Comparison of ENCODE assay signal across 26 cellular contexts in genomic region chr11:47860526-47860925, GRCh38. TPM values are rescaled to one million over a fixed set of nuclear protein-coding genes. Genes with fewer than 3 reads are reported as not detected.
DNase-seq lines count a peak whose midpoint lies in the region; ATAC-seq, FAIRE-seq and TF ChIP-seq lines count a peak whose summit lies in the region.
"Had no signal": no experiment of that assay in that cellular context is flagged by ENCODE, and none has a peak within 500 bp of the region (broad histone marks: within the 10 kb centered on the region; RNA-seq: fewer than 3 reads in every experiment).

No MANE protein-coding gene starts in this region.

- no peak overlapping the region for H4K8ac ChIP-seq in mesendoderm (ENCODE audit: low read depth, low read length)

- no peak overlapping the region for H2BK15ac ChIP-seq in mesendoderm (replicated peaks; ENCODE audit: low read depth)

- H3K4me2 ChIP-seq in A549, result 0 out of 3 replicates have a peak overlapping the region, but pooled peaks have one; percentile 5
- H3K4me2 ChIP-seq in mesendoderm (ENCODE audit: low read length), result no peak overlapping the region
- H3K4me2 ChIP-seq: SK-N-SH had no signal

- H3K27me3 Mint-ChIP-seq in Caco-2 (ENCODE audit: insufficient read depth, unreplicated experiment), result peaks cover 2% of the 10 kb centered on the region
- peaks cover 0 to 7% of the 10 kb centered on the region in 2 donors for H3K27me3 Mint-ChIP-seq in natural killer cell treated with Interleukin-12 subunit alpha and Interleukin-12 subunit beta and Interleukin-15 and Interleukin-18, amount 100 ng/mL, for 72 hours

- H3K4me3 ChIP-seq in A549 (no peak overlapping the region), Caco-2 (ENCODE audit: low read depth, low read length) (no peak overlapping the region), SJSA1 (no peak overlapping the region), mesendoderm (ENCODE audit: low read length) (no peak overlapping the region), MG63 (no peak overlapping the region), WERI-Rb-1 (ENCODE audit: low read depth, low read length) (no peak overlapping the region)
- H3K4me3 ChIP-seq: K562, Peyer's patch had no signal

- H3K18ac ChIP-seq in mesendoderm (ENCODE audit: low read length), result no peak overlapping the region

- no peak for TF ChIP-seq POLR2A in A549 (IDR thresholded peaks at IDR 0.05; ENCODE audit: low read length)

- 69% methylated on average over 6 of the region's 6 CpGs for WGBS in A549 (ENCODE audit: missing lambda C conversion rate)
- WGBS in mesendoderm (ENCODE audit: extremely low coverage, insufficient coverage, low lambda C conversion rate), result no CpG with 5 or more reads among the region's 6 CpGs

- TF ChIP-seq CTCF in A549 (IDR thresholded peaks at IDR 0.05) (no peak), Caco-2 (IDR thresholded peaks at IDR 0.05; ENCODE audit: insufficient read depth in 1 of 2, low read depth in 1 of 2, low read length in 1 of 2, severe bottlenecking in 1 of 2, unreplicated experiment in 1 of 2) (no peak), WERI-Rb-1 (IDR thresholded peaks at IDR 0.05; ENCODE audit: low read depth, low read length) (no peak)

- intact Hi-C loops in Caco-2 (cut with micrococcal nuclease; ENCODE audit: unreplicated experiment), result loop anchor here (2.0 kb wide), 1 partner anchor 64 kb away; no protein-coding TSS in a partner anchor

- no TSS peak for BruUV-seq in Caco-2 (replicated peaks; lab: Mats Ljungman, UMichigan)

- peak overlapping the region; percentile 50 for H3K27ac Mint-ChIP-seq in Caco-2 (ENCODE audit: unreplicated experiment)
- H3K27ac Mint-ChIP-seq in natural killer cell treated with Interleukin-12 subunit alpha and Interleukin-12 subunit beta and Interleukin-15 and Interleukin-18, amount 100 ng/mL, for 72 hours, result no peak overlapping the region
- H3K27ac Mint-ChIP-seq: CD8-positive, alpha-beta T cell had no signal

- H3K56ac ChIP-seq in mesendoderm (ENCODE audit: low read length), result no peak overlapping the region

- H2AK5ac ChIP-seq in mesendoderm (ENCODE audit: low read length), result no peak overlapping the region

- POLR2A ChIA-PET in A549 (lab: Yijun Ruan, JAX) (interaction anchor here (2.0 kb wide), 1 partner anchor 12 kb away, joined by 7 read pairs; the partner anchor contains the start of gene NUP160), Caco-2 (lab: Charles Lee) (interaction anchor here (0.6 kb wide), 1 partner anchor 110 kb away, joined by 3 read pairs; no protein-coding TSS in a partner anchor)

- no peak overlapping the region for H2BK120ac ChIP-seq in mesendoderm (ENCODE audit: low read depth, low read length)

- no peak overlapping the region for H2BK5ac ChIP-seq in mesendoderm (ENCODE audit: low read length)

- no peak for TF ChIP-seq RAD21 in A549 (conservative IDR thresholded peaks at IDR 0.05 in 1 of 2, IDR thresholded peaks at IDR 0.05 in 1 of 2)

- H3K9me3 Mint-ChIP-seq in Caco-2 (ENCODE audit: unreplicated experiment), result no peaks in the 10 kb centered on the region
- H3K9me3 Mint-ChIP-seq in natural killer cell treated with Interleukin-12 subunit alpha and Interleukin-12 subunit beta and Interleukin-15 and Interleukin-18, amount 100 ng/mL, for 72 hours, result no peaks in the 10 kb centered on the region
- H3K9me3 Mint-ChIP-seq: CD8-positive, alpha-beta T cell had no signal

- H3K79me1 ChIP-seq in mesendoderm (ENCODE audit: low read length), result no peaks in the 10 kb centered on the region

- no peaks in the 10 kb centered on the region for H3K79me2 ChIP-seq in mesendoderm (ENCODE audit: control insufficient read depth, insufficient read depth, low read length)

- CTCF ChIA-PET in A549 (lab: Yijun Ruan, JAX), result interaction anchor here (1.0 to 1.5 kb wide), 2 partner anchors 72 to 74 kb away, joined by 3 read pairs; no protein-coding TSS in a partner anchor
- CTCF ChIA-PET in Caco-2 (lab: Charles Lee), result no interaction called here

- H3K9me3 ChIP-seq in A549, result no peaks in the 10 kb centered on the region
- no peaks in the 10 kb centered on the region for H3K9me3 ChIP-seq in Caco-2
- H3K9me3 ChIP-seq in SJSA1 (replicated peaks), result no peaks in the 10 kb centered on the region
- no peaks in the 10 kb centered on the region for H3K9me3 ChIP-seq in MG63
- H3K9me3 ChIP-seq in WERI-Rb-1 (ENCODE audit: severe bottlenecking), result no peaks in the 10 kb centered on the region
- H3K9me3 ChIP-seq: Peyer's patch, SK-N-SH had no signal

- H3K36me3 Mint-ChIP-seq in Caco-2 (ENCODE audit: insufficient read depth, unreplicated experiment), result no peaks in the 10 kb centered on the region
- no peaks in the 10 kb centered on the region for H3K36me3 Mint-ChIP-seq in natural killer cell treated with Interleukin-12 subunit alpha and Interleukin-12 subunit beta and Interleukin-15 and Interleukin-18, amount 100 ng/mL, for 72 hours
- H3K36me3 Mint-ChIP-seq: CD8-positive, alpha-beta T cell had no signal

- H3K4ac ChIP-seq in mesendoderm (ENCODE audit: low read depth, low read length), result peak overlapping the region; percentile 16

- no peak overlapping the region for H3K9ac ChIP-seq in mesendoderm (ENCODE audit: low read length)
- H3K9ac ChIP-seq: SK-N-SH had no signal

- no peak for FAIRE-seq in A549 (lab: Jason Lieb, UNC)
- FAIRE-seq: A204.1, GM18507, K562 had no signal

- H3K27me3 ChIP-seq in Caco-2 (replicated peaks; ENCODE audit: control insufficient read depth, insufficient read depth, low read length) (no peaks in the 10 kb centered on the region), SJSA1 (replicated peaks) (no peaks in the 10 kb centered on the region), mesendoderm (ENCODE audit: insufficient read depth, low read length, poor library complexity) (no peaks in the 10 kb centered on the region), MG63 (no peaks in the 10 kb centered on the region), WERI-Rb-1 (ENCODE audit: insufficient read depth, low read depth, severe bottlenecking) (no peaks in the 10 kb centered on the region)
- H3K27me3 ChIP-seq: Peyer's patch had no signal

- H3K4me3 Mint-ChIP-seq in Caco-2 (ENCODE audit: unreplicated experiment), result no peak overlapping the region
- H3K4me3 Mint-ChIP-seq in natural killer cell treated with Interleukin-12 subunit alpha and Interleukin-12 subunit beta and Interleukin-15 and Interleukin-18, amount 100 ng/mL, for 72 hours, result no peak overlapping the region
- H3K4me3 Mint-ChIP-seq: CD8-positive, alpha-beta T cell had no signal

- no peaks in the 10 kb centered on the region for H3K36me3 ChIP-seq in Caco-2 (ENCODE audit: control insufficient read depth, insufficient read depth, low read length)
- H3K36me3 ChIP-seq in SJSA1, result no peaks in the 10 kb centered on the region
- no peaks in the 10 kb centered on the region for H3K36me3 ChIP-seq in mesendoderm (ENCODE audit: control insufficient read depth, insufficient read depth, low read length)
- H3K36me3 ChIP-seq in MG63, result no peaks in the 10 kb centered on the region
- H3K36me3 ChIP-seq in WERI-Rb-1, result no peaks in the 10 kb centered on the region
- H3K36me3 ChIP-seq: Peyer's patch had no signal

- no peak for TF ChIP-seq EP300 in A549 (IDR thresholded peaks at IDR 0.05)

- no peak for ATAC-seq in A549
- no peak for ATAC-seq in natural killer cell treated with Interleukin-12 subunit alpha and Interleukin-12 subunit beta and Interleukin-15 and Interleukin-18, amount 100 ng/mL, for 72 hours
- ATAC-seq: CD8-positive, alpha-beta T cell; K562 had no signal

- H3K4me1 ChIP-seq in A549 (peaks cover 87% of the 10 kb centered on the region), Caco-2 (peaks cover 17% of the 10 kb centered on the region; the same call in 1 of the 2 replicates), SJSA1 (replicated peaks) (peaks cover 75% of the 10 kb centered on the region), mesendoderm (ENCODE audit: control insufficient read depth, low read depth, low read length) (no peaks in the 10 kb centered on the region)

- no peak overlapping the region for H4K5ac ChIP-seq in mesendoderm (ENCODE audit: low read length)

- DNase-seq in A549 (ENCODE audit: low read depth in 1 of 2, low spot score in 1 of 2), result no peak
- DNase-seq in Caco-2, result peak in 1 of 2 experiments; percentile 17
- DNase-seq in SJSA1 (ENCODE audit: low read depth in 1 of 2, low spot score in 2 of 2), result peak in 1 of 2 experiments; percentile 22
- DNase-seq in mesendoderm, result no peak
- DNase-seq in GOT3 (lab: John Stamatoyannopoulos, UW), result no peak
- DNase-seq in MG63, result no peak
- DNase-seq in WERI-Rb-1, result no peak
- no peak for DNase-seq in natural killer cell treated with Interleukin-12 subunit alpha and Interleukin-12 subunit beta and Interleukin-15 and Interleukin-18, amount 100 ng/mL, for 72 hours (ENCODE audit: low spot score)
- DNase-seq: AML-193; CD8-positive, alpha-beta T cell; DMS 273 treated with DMSO at 0.1 percent for 48 hours; DND-41; H7; Kasumi-1; NCI-H1105 treated with DMSO at 0.1 percent for 48 hours; NCI-H146; NCI-H1930; NCI-H2227 treated with DMSO at 0.1 percent for 48 hours; NCI-H526 treated with DMSO at 0.1 percent for 48 hours; Peyer's patch; SIG-M5; SK-N-SH had no signal

- H3K4me1 Mint-ChIP-seq in Caco-2 (ENCODE audit: low read depth, unreplicated experiment), result no peaks in the 10 kb centered on the region
- peaks cover 8 to 13% of the 10 kb centered on the region in 2 donors for H3K4me1 Mint-ChIP-seq in natural killer cell treated with Interleukin-12 subunit alpha and Interleukin-12 subunit beta and Interleukin-15 and Interleukin-18, amount 100 ng/mL, for 72 hours (ENCODE audit: low read depth in 2 of 2)

- peak overlapping the region; percentile 88 to 89; a peak in 5 of 6 replicates for H3K27ac ChIP-seq in A549
- peak overlapping the region; percentile 79 for H3K27ac ChIP-seq in SJSA1
- no peak overlapping the region for H3K27ac ChIP-seq in mesendoderm (ENCODE audit: low read depth, low read length)
- H3K27ac ChIP-seq in WERI-Rb-1, result no peak overlapping the region
- H3K27ac ChIP-seq: C4-2B, Peyer's patch had no signal

- H3K23ac ChIP-seq in mesendoderm (ENCODE audit: low read length), result no peak overlapping the region

RNA-seq across cellular contexts. Expression of gene NUP160, which starts 12.4 kb away (rescaled TPM):
- polyA plus RNA-seq in A549 (2011; rRNA removed), result 70.4 and 77.2 TPM in 2 replicates
- 18.4 and 21.3 TPM in 2 replicates for polyA plus RNA-seq in A549 (2012; cell fraction: cytosol; rRNA removed)
- polyA plus RNA-seq in A549 (2012; cell fraction: nucleus; rRNA removed), result 20.4 and 30.6 TPM in 2 replicates
- 34.9 to 39.3 TPM (median 36.2 TPM) in 3 replicates for polyA plus RNA-seq in A549 (2017; fragmentation: RNase III; extraction: RNeasy Plus Mini Kit Qiagen cat#74134 plus additional on column Dnase treatment)
- polyA minus RNA-seq in A549 (2011; rRNA and poly(A)+ RNA removed), result 75.4 and 78.0 TPM in 2 replicates
- 72.9 and 74.7 TPM in 2 replicates for total RNA-seq in Caco-2 (2022)
- 31.7 and 47.1 TPM in 2 replicates for total RNA-seq in SJSA1 (2014; rRNA removed; shearing (Covaris generic))
- 53.8 TPM for polyA plus RNA-seq in mesendoderm (2013, experiment 1 of 2)
- polyA plus RNA-seq in mesendoderm (2013, experiment 2 of 2), result 53.1 TPM
- 28.2 and 49.7 TPM in 2 replicates for total RNA-seq in MG63 (2014; rRNA removed; shearing (Covaris generic); ENCODE audit: low replicate concordance)
- total RNA-seq in natural killer cell treated with Interleukin-12 subunit alpha and Interleukin-12 subunit beta and Interleukin-15 and Interleukin-18, amount 100 ng/mL, for 72 hours, result 10 to 100 TPM; 48.0 to 78.0 TPM

Comparison
In these comparisons a context has a peak if more than half of its experiments do, and no peak if none do; other contexts are left out.
1. H3K27ac ChIP-seq: peak in A549 (2 of 2) and SJSA1 (single experiment); none in mesendoderm (single experiment) and WERI-Rb-1 (single experiment).